Comparison of ENCODE assay signal across 23 cellular contexts in the genomic region with DNA sequence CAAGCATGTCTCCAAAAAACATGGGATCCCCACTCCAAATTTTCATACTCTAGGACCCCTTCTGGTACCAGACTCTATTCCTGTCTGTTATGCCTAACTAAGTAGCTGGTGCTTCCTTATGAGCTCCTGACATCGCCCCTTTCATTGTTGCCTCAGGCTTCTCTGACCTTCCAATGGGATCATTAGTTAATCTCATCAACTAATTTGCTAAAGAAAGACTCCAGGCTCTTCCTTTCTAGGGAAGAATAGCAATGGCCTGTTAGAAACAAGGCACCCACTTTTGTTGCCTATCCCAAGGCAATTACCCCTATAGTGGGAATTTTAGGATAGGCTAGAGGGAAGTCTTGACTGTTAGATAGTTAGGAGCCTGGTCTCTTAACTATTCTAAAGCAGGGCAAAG.
"Had no signal": no experiment of that assay in that cellular context is flagged by ENCODE, and none has a peak within 500 bp of the region (broad histone marks: within the 10 kb centered on the region; RNA-seq: fewer than 3 reads in every experiment).

No MANE protein-coding gene starts in this region.

- H3K9me3 Mint-ChIP-seq: effector memory CD8-positive, alpha-beta T cell had no signal

- H3K4me3 Mint-ChIP-seq: dendritic cell treated with granulocyte-macrophage colony-stimulating factor and Interleukin-4, amounts not matched to agents 40 ng/mL and 50 ng/mL, for 4 days; effector memory CD8-positive, alpha-beta T cell; endodermal cell; mesothelial cell of epicardium had no signal

- H3K36me3 Mint-ChIP-seq: mesothelial cell of epicardium had no signal

- H3K9me3 ChIP-seq: colonic mucosa, gastrocnemius medialis, lower lobe of right lung had no signal

- H3K4me3 ChIP-seq: colonic mucosa, esophagus squamous epithelium, gastrocnemius medialis, heart right ventricle, left lung, lower lobe of right lung had no signal

- H3K27me3 Mint-ChIP-seq: dendritic cell treated with granulocyte-macrophage colony-stimulating factor and Interleukin-4, amounts not matched to agents 40 ng/mL and 50 ng/mL, for 4 days; effector memory CD8-positive, alpha-beta T cell had no signal

- H3K4me1 Mint-ChIP-seq: endodermal cell, mesothelial cell of epicardium had no signal

- H3K4me1 ChIP-seq: colonic mucosa, gastrocnemius medialis, left lung, lower lobe of right lung had no signal

- H3K27ac ChIP-seq: colonic mucosa, epithelial cell of prostate, esophagus squamous epithelium, gastrocnemius medialis, heart right ventricle, left lung, lower lobe of right lung had no signal

- H3K27ac Mint-ChIP-seq: dendritic cell treated with granulocyte-macrophage colony-stimulating factor and Interleukin-4, amounts not matched to agents 40 ng/mL and 50 ng/mL, for 4 days; effector memory CD8-positive, alpha-beta T cell; endodermal cell; mesothelial cell of epicardium had no signal

- ATAC-seq: effector memory CD8-positive, alpha-beta T cell; esophagus mucosa; gastrocnemius medialis; heart right ventricle; left cardiac atrium; left lung; left ventricle myocardium superior; lower lobe of right lung had no signal

- H3K27me3 ChIP-seq: colonic mucosa, esophagus squamous epithelium, gastrocnemius medialis, heart right ventricle, left lung had no signal

- H3K36me3 ChIP-seq: colonic mucosa, esophagus squamous epithelium, gastrocnemius medialis, heart right ventricle, left lung, lower lobe of right lung had no signal

- DNase-seq: colonic mucosa; cortex of kidney; effector CD8-positive, alpha-beta T cell; effector memory CD8-positive, alpha-beta T cell; endodermal cell; erythroblast; esophagus squamous epithelium; foreskin fibroblast; foreskin melanocyte; gastrocnemius medialis; glutamatergic neuron; head of caudate nucleus; heart right ventricle; hippocampal formation; left cardiac atrium; left lung; left ventricle myocardium superior; lower lobe of right lung; mesenchymal stem cell had no signal
